24 cellular contexts compared by ENCODE assay signal in genomic region chr7:2628891-2629290, GRCh38. TPM values are rescaled to one million over a fixed set of nuclear protein-coding genes. Genes with fewer than 3 reads are reported as not detected.
"Had no signal": no experiment of that assay in that cellular context is flagged by ENCODE, and none has a peak within 500 bp of the region (broad histone marks: within the 10 kb centered on the region; RNA-seq: fewer than 3 reads in every experiment).

No MANE protein-coding gene starts in this region.

- H2AFZ ChIP-seq: neural progenitor cell, parathyroid adenoma had no signal

- H3K9me3 Mint-ChIP-seq: mesothelial cell of epicardium; naive thymus-derived CD4-positive, alpha-beta T cell; nephron; neural progenitor cell; stimulated activated effector memory CD8-positive, alpha-beta T cell treated with anti-CD3 and anti-CD28 coated beads, Interleukin-12 subunit alpha, Interleukin-12 subunit beta, amount 100 ng/mL, for 72 hours had no signal

- H3K27ac ChIP-seq: coronary artery, neural progenitor cell, parathyroid adenoma had no signal

- ATAC-seq: mucosa of descending colon; naive thymus-derived CD4-positive, alpha-beta T cell; sciatic nerve; stimulated activated effector memory CD8-positive, alpha-beta T cell treated with anti-CD3 and anti-CD28 coated beads, Interleukin-12 subunit alpha, Interleukin-12 subunit beta, amount 100 ng/mL, for 72 hours had no signal

- H3K9me3 ChIP-seq: mucosa of descending colon, stomach, thyroid gland had no signal

- H3K27me3 ChIP-seq: neural progenitor cell, stomach, thyroid gland had no signal

- H3K4me3 Mint-ChIP-seq: mesothelial cell of epicardium; naive thymus-derived CD4-positive, alpha-beta T cell; nephron; neural progenitor cell; stimulated activated effector memory CD8-positive, alpha-beta T cell treated with anti-CD3 and anti-CD28 coated beads, Interleukin-12 subunit alpha, Interleukin-12 subunit beta, amount 100 ng/mL, for 72 hours had no signal

- FAIRE-seq: endothelial cell of umbilical vein, frontal cortex, kidney had no signal

- H3K36me3 Mint-ChIP-seq: mesothelial cell of epicardium; naive thymus-derived CD4-positive, alpha-beta T cell; neural progenitor cell; stimulated activated effector memory CD8-positive, alpha-beta T cell treated with anti-CD3 and anti-CD28 coated beads, Interleukin-12 subunit alpha, Interleukin-12 subunit beta, amount 100 ng/mL, for 72 hours had no signal

- H3K27ac Mint-ChIP-seq: naive thymus-derived CD4-positive, alpha-beta T cell; progenitor cell of endocrine pancreas; stimulated activated effector memory CD8-positive, alpha-beta T cell treated with anti-CD3 and anti-CD28 coated beads, Interleukin-12 subunit alpha, Interleukin-12 subunit beta, amount 100 ng/mL, for 72 hours had no signal

- H3K4me3 ChIP-seq: coronary artery, mucosa of descending colon, neural progenitor cell, stomach, thyroid gland had no signal

- H3K36me3 ChIP-seq: neural progenitor cell, stomach, thyroid gland had no signal

- DNase-seq: dermis blood vessel endothelial cell; effector memory CD4-positive, alpha-beta T cell; erythroblast; head of caudate nucleus; mucosa of descending colon; naive thymus-derived CD4-positive, alpha-beta T cell; stimulated activated CD4-positive, alpha-beta T cell treated with anti-CD3 and anti-CD28 coated beads, Interleukin-2, amount 100 ng/mL, for 24 hours; stimulated activated CD4-positive, alpha-beta T cell treated with anti-CD3 and anti-CD28 coated beads, Interleukin-4, amount 100 ng/mL, for 24 hours; stimulated activated naive CD4-positive, alpha-beta T cell treated with Interleukin-2 at 50 U/mL for 16 hours; stomach; thyroid gland; trophoblast cell had no signal

- H3K9ac ChIP-seq: neural progenitor cell, parathyroid adenoma had no signal

- H3K4me2 ChIP-seq: neural progenitor cell had no signal

RNA-seq across cellular contexts. Expression of gene AMZ1, which starts 59.1 kb away (rescaled TPM):
- total RNA-seq: endothelial cell of umbilical vein, lung microvascular endothelial cell had no signal
- polyA plus RNA-seq: endothelial cell of umbilical vein, stomach had no signal
